8 cellular contexts compared by ENCODE assay signal in genomic region chr14:75514673-75515630, GRCh38. TPM values are rescaled to one million over a fixed set of nuclear protein-coding genes. Genes with fewer than 3 reads are reported as not detected.
DNase-seq lines count a peak whose midpoint lies in the region; ATAC-seq and TF ChIP-seq lines count a peak whose summit lies in the region.

No MANE protein-coding gene starts in this region.

- ATAC-seq in HG02970 (IDR thresholded peaks at IDR 0.05; ENCODE audit: low FRiP score, unreplicated experiment) (peak; percentile 43), omental fat pad (ENCODE audit: low FRiP score) (peak; percentile 68)
- peak; percentile 77 for ATAC-seq in effector memory CD8-positive, alpha-beta T cell (replicated peaks)

- H3K27ac Mint-ChIP-seq in effector memory CD8-positive, alpha-beta T cell, result peak overlapping the region; percentile 92 to 96

- DNase-seq in NK-92 treated with Interleukin-12 subunit alpha and Interleukin-12 subunit beta, amount 100 ng/mL, for 24 hours (lab: John Stamatoyannopoulos, UW), result peak; percentile 74
- DNase-seq in NK-92 (lab: John Stamatoyannopoulos, UW; ENCODE audit: unreplicated experiment) (no peak), T-helper 9 cell (peak; percentile 39), omental fat pad (ENCODE audit: low spot score) (no peak), DMS 273 (lab: John Stamatoyannopoulos, UW; ENCODE audit: unreplicated experiment) (no peak), NCI-H1694 (lab: John Stamatoyannopoulos, UW) (no peak)
- DNase-seq in effector memory CD8-positive, alpha-beta T cell, result peak; percentile 55 to 60 (median 59)

- peaks cover 22 to 36% of the 10 kb centered on the region in 2 donors for H3K4me1 Mint-ChIP-seq in effector memory CD8-positive, alpha-beta T cell (ENCODE audit: low read depth in 2 of 2)

- peaks cover 0 to 6% of the 10 kb centered on the region in 2 donors for H3K9me3 Mint-ChIP-seq in effector memory CD8-positive, alpha-beta T cell

- TF ChIP-seq CTCF in omental fat pad (IDR thresholded peaks at IDR 0.05), result no peak

- peaks cover 7% of the 10 kb centered on the region for H3K36me3 Mint-ChIP-seq in effector memory CD8-positive, alpha-beta T cell (ENCODE audit: insufficient read depth)

- H3K4me3 Mint-ChIP-seq in effector memory CD8-positive, alpha-beta T cell, result peak overlapping the region; percentile 83 to 85

- no peaks in the 10 kb centered on the region for H3K27me3 Mint-ChIP-seq in effector memory CD8-positive, alpha-beta T cell

RNA-seq across cellular contexts. Expression of gene BATF, which starts 7.3 kb away (rescaled TPM):
- total RNA-seq in omental fat pad, result 10 to 100 TPM in 3 of 4 donors, 1 to 10 TPM in 1; 8.2 to 22.8 (median 12.9) TPM

Comparison
In these comparisons a context has a peak if more than half of its experiments do, and no peak if none do; other contexts are left out.
1. DNase-seq: peak in NK-92 treated with Interleukin-12 subunit alpha and Interleukin-12 subunit beta, amount 100 ng/mL, for 24 hours (single experiment), T-helper 9 cell (single experiment) and effector memory CD8-positive, alpha-beta T cell (3 of 3); none in NK-92 (single experiment), omental fat pad (single experiment), DMS 273 (single experiment) and NCI-H1694 (single experiment).
2. Peak in every context shown above with its lines, with median percentiles within 50 percentile points of each other: ATAC-seq.